ENCODE assay signal across 19 cellular contexts in genomic region chr4:39785031-39785430, GRCh38.
DNase-seq lines count a peak whose midpoint lies in the region; ATAC-seq, FAIRE-seq and TF ChIP-seq lines count a peak whose summit lies in the region.
"Had no signal": no experiment of that assay in that cellular context is flagged by ENCODE, and none has a peak within 500 bp of the region (broad histone marks: within the 10 kb centered on the region; RNA-seq: fewer than 3 reads in every experiment).

No MANE protein-coding gene starts in this region.

- no peak for TF ChIP-seq POLR2A in tibial nerve (IDR thresholded peaks at IDR 0.05)

- POLR2A ChIA-PET in WTC11 (lab: Charles Lee) = interaction anchor here (0.7 to 1.2 kb wide), 2 partner anchors 87 to 325 kb away, joined by 3 to 5 read pairs; partner anchors contain the start of gene UBE2K

- H3K4me3 Mint-ChIP-seq in WTC11 (no peak overlapping the region), glutamatergic neuron (ENCODE audit: unreplicated experiment) (no peak overlapping the region), progenitor cell of endocrine pancreas (ENCODE audit: low read depth) (no peak overlapping the region)
- H3K4me3 Mint-ChIP-seq: B cell; CD8-positive, alpha-beta memory T cell; H9 had no signal

- H3K27me3 Mint-ChIP-seq in WTC11 (ENCODE audit: low read depth) = no peaks in the 10 kb centered on the region
- H3K27me3 Mint-ChIP-seq in glutamatergic neuron (ENCODE audit: unreplicated experiment) = peaks cover 2% of the 10 kb centered on the region
- H3K27me3 Mint-ChIP-seq in progenitor cell of endocrine pancreas = no peaks in the 10 kb centered on the region
- H3K27me3 Mint-ChIP-seq: B cell; CD8-positive, alpha-beta memory T cell had no signal

- peak; percentile 17 for FAIRE-seq in G401.6 (lab: Jason Lieb, UNC)
- FAIRE-seq: GM12891, GM18507, H1 had no signal

- peaks cover 0 to 15% (median 0%) of the 10 kb centered on the region in 3 donors for H3K36me3 ChIP-seq in tibial nerve

- ATAC-seq in WTC11 = no peak

- TF ChIP-seq CTCF in WTC11 (IDR thresholded peaks at IDR 0.05) = no peak
- TF ChIP-seq CTCF in glutamatergic neuron (IDR thresholded peaks at IDR 0.05; ENCODE audit: partially characterized antibody, unreplicated experiment) = no peak
- no peak for TF ChIP-seq CTCF in progenitor cell of endocrine pancreas (IDR thresholded peaks at IDR 0.05; ENCODE audit: unreplicated experiment)
- no peak for TF ChIP-seq CTCF in tibial nerve (IDR thresholded peaks at IDR 0.05)
- no peak for TF ChIP-seq CTCF in GM13976 (IDR thresholded peaks at IDR 0.05; ENCODE audit: borderline replicate concordance, control extremely low read depth, extremely low read depth, insufficient read depth, missing control alignments)

- DNase-seq in WTC11 (ENCODE audit: low spot score) (no peak), glutamatergic neuron (no peak), progenitor cell of endocrine pancreas (ENCODE audit: low spot score, unreplicated experiment) (no peak), tibial nerve (ENCODE audit: low spot score in 2 of 2) (no peak), medulla oblongata (ENCODE audit: extremely low spot score) (no peak), GM13976 (ENCODE audit: low spot score) (no peak)
- DNase-seq: CD8-positive, alpha-beta memory T cell; COR-L47; DMS 273 treated with DMSO at 0.1 percent for 48 hours; DMS53; DND-41; EL; H9 had no signal

- no peak overlapping the region for H3K4me3 ChIP-seq in tibial nerve
- H3K4me3 ChIP-seq: BLaER1 treated with 17β-estradiol and CSF1 and Interleukin-3, amounts not matched to agents 10 nM and 100 nM had no signal

- H3K27ac Mint-ChIP-seq in WTC11 (peak overlapping the region; percentile 58), glutamatergic neuron (ENCODE audit: unreplicated experiment) (peak overlapping the region; percentile 64), progenitor cell of endocrine pancreas (peak overlapping the region; percentile 2)
- H3K27ac Mint-ChIP-seq: B cell; CD8-positive, alpha-beta memory T cell had no signal

- TF ChIP-seq EP300 in tibial nerve (IDR thresholded peaks at IDR 0.05) = no peak

- H3K27me3 ChIP-seq in tibial nerve = no peaks in the 10 kb centered on the region
- H3K27me3 ChIP-seq: BLaER1 treated with 17β-estradiol and CSF1 and Interleukin-3, amounts not matched to agents 10 nM and 100 nM had no signal

- CTCF ChIA-PET in WTC11 (lab: Charles Lee) = no interaction called here

- no peaks in the 10 kb centered on the region for H3K9me3 ChIP-seq in tibial nerve
- H3K9me3 ChIP-seq: BLaER1 treated with 17β-estradiol and CSF1 and Interleukin-3, amounts not matched to agents 10 nM and 100 nM had no signal

- H3K27ac ChIP-seq in tibial nerve = no peak overlapping the region
- H3K27ac ChIP-seq: BLaER1 treated with 17β-estradiol and CSF1 and Interleukin-3, amounts not matched to agents 10 nM and 100 nM had no signal

- H3K9me3 Mint-ChIP-seq in WTC11 = no peaks in the 10 kb centered on the region
- H3K9me3 Mint-ChIP-seq in glutamatergic neuron (ENCODE audit: unreplicated experiment) = peaks cover 2% of the 10 kb centered on the region
- H3K9me3 Mint-ChIP-seq in progenitor cell of endocrine pancreas (ENCODE audit: low read depth) = no peaks in the 10 kb centered on the region
- H3K9me3 Mint-ChIP-seq: CD8-positive, alpha-beta memory T cell; H9 had no signal

- in situ Hi-C loops in GM13976 (cut with MboI; ENCODE audit: low sequenced_read_pairs, unreplicated experiment) = no loop called here

- H3K4me1 Mint-ChIP-seq in WTC11 (peaks cover 6% of the 10 kb centered on the region; the same call in 1 of the 2 replicates), glutamatergic neuron (ENCODE audit: low read depth, unreplicated experiment) (no peaks in the 10 kb centered on the region), progenitor cell of endocrine pancreas (ENCODE audit: low read depth) (peaks cover 2% of the 10 kb centered on the region)
- H3K4me1 Mint-ChIP-seq: B cell had no signal

- H3K36me3 Mint-ChIP-seq in WTC11 (no peaks in the 10 kb centered on the region), glutamatergic neuron (ENCODE audit: unreplicated experiment) (no peaks in the 10 kb centered on the region), progenitor cell of endocrine pancreas (ENCODE audit: insufficient read depth) (peaks cover 1% of the 10 kb centered on the region)

- H3K4me1 ChIP-seq in tibial nerve = no peaks in the 10 kb centered on the region
- H3K4me1 ChIP-seq: BLaER1 treated with 17β-estradiol and CSF1 and Interleukin-3, amounts not matched to agents 10 nM and 100 nM had no signal

TF ChIP-seq in WTC11, 78 proteins besides CTCF, POLR2A, EP300 and RAD21 (continues in another document):
- no peak for TF ChIP-seq E2F4 (CRISPR knock-in tag; IDR thresholded peaks at IDR 0.05; ENCODE audit: borderline replicate concordance, low read depth)
- no peak for TF ChIP-seq IRF1 (CRISPR knock-in tag; IDR thresholded peaks at IDR 0.05)
- no peak for TF ChIP-seq SMAD3 (CRISPR knock-in tag; IDR thresholded peaks at IDR 0.05; ENCODE audit: borderline replicate concordance)
- TF ChIP-seq FOXP1 (CRISPR knock-in tag; IDR thresholded peaks at IDR 0.05; ENCODE audit: borderline replicate concordance) = no peak
- TF ChIP-seq ZNF232 (CRISPR knock-in tag; IDR thresholded peaks at IDR 0.05) = no peak
- TF ChIP-seq CBFB (CRISPR knock-in tag; IDR thresholded peaks at IDR 0.05; ENCODE audit: low read depth) = no peak
- TF ChIP-seq GRHL2 (CRISPR knock-in tag; IDR thresholded peaks at IDR 0.05; ENCODE audit: insufficient replicate concordance, severe bottlenecking) = no peak
- TF ChIP-seq, protein P1, sequence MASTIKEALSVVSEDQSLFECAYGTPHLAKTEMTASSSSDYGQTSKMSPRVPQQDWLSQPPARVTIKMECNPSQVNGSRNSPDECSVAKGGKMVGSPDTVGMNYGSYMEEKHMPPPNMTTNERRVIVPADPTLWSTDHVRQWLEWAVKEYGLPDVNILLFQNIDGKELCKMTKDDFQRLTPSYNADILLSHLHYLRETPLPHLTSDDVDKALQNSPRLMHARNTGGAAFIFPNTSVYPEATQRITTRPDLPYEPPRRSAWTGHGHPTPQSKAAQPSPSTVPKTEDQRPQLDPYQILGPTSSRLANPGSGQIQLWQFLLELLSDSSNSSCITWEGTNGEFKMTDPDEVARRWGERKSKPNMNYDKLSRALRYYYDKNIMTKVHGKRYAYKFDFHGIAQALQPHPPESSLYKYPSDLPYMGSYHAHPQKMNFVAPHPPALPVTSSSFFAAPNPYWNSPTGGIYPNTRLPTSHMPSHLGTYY (CRISPR knock-in tag; IDR thresholded peaks at IDR 0.05) = no peak
- no peak for TF ChIP-seq CREM (CRISPR knock-in tag; IDR thresholded peaks at IDR 0.05)
- no peak for TF ChIP-seq GABPB1 (CRISPR knock-in tag; IDR thresholded peaks at IDR 0.05)
- TF ChIP-seq MXD4 (CRISPR knock-in tag; IDR thresholded peaks at IDR 0.05; ENCODE audit: borderline replicate concordance) = no peak
- TF ChIP-seq ZNF396 (CRISPR knock-in tag; IDR thresholded peaks at IDR 0.05; ENCODE audit: borderline replicate concordance) = no peak
- TF ChIP-seq, protein P2, sequence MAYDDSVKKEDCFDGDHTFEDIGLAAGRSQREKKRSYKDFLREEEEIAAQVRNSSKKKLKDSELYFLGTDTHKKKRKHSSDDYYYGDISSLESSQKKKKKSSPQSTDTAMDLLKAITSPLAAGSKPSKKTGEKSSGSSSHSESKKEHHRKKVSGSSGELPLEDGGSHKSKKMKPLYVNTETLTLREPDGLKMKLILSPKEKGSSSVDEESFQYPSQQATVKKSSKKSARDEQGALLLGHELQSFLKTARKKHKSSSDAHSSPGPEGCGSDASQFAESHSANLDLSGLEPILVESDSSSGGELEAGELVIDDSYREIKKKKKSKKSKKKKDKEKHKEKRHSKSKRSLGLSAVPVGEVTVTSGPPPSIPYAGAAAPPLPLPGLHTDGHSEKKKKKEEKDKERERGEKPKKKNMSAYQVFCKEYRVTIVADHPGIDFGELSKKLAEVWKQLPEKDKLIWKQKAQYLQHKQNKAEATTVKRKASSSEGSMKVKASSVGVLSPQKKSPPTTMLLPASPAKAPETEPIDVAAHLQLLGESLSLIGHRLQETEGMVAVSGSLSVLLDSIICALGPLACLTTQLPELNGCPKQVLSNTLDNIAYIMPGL (CRISPR knock-in tag; IDR thresholded peaks at IDR 0.05) = no peak

Comparison
In these comparisons a context has a peak if more than half of its experiments do, and no peak if none do; other contexts are left out.
1. H3K27ac Mint-ChIP-seq: peak in every context shown above with its lines; median percentile 64 in glutamatergic neuron; 58 in WTC11; 2 in progenitor cell of endocrine pancreas.